ENCODE assay signal across 30 cellular contexts in the genomic region with DNA sequence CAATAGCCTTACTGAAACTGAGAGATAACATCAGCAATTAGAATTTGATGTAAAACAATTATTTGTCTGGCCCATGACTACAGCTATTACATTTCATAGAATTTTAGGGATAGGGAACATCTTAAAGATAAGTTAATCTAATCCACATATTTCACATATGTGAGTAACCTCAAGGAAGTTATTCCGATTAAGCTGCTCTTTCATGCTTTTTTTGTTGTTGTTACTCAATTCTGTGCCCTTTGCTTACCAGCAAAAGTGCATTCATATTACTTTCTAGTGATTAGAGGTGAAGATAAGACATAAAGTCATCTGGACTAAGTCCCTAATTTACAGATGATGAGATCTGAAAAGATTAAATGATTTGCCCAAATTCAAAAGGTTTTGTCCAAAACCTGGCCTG. TPM values are rescaled to one million over a fixed set of nuclear protein-coding genes. Genes with fewer than 3 reads are reported as not detected.
DNase-seq lines count a peak whose midpoint lies in the region; ATAC-seq and TF ChIP-seq lines count a peak whose summit lies in the region.
"Had no signal": no experiment of that assay in that cellular context is flagged by ENCODE, and none has a peak within 500 bp of the region (broad histone marks: within the 10 kb centered on the region; RNA-seq: fewer than 3 reads in every experiment).

No MANE protein-coding gene starts in this region.

- H4K20me1 ChIP-seq in smooth muscle cell (ENCODE audit: low read depth), result no peaks in the 10 kb centered on the region
- H4K20me1 ChIP-seq: BLaER1 treated with 17β-estradiol and CSF1 and Interleukin-3, amounts not matched to agents 10 nM and 100 nM had no signal

- intact Hi-C loops in MCF 10A (cut with micrococcal nuclease) (no loop called here), breast epithelium (cut with DNase I; ENCODE audit: low total_unique reads) (no loop called here)

- POLR2A ChIA-PET in MCF 10A (lab: Yijun Ruan, JAX), result no interaction called here

- H3K9me3 Mint-ChIP-seq in MCF 10A (ENCODE audit: unreplicated experiment), result peaks cover 8% of the 10 kb centered on the region
- H3K9me3 Mint-ChIP-seq: CD4-positive, alpha-beta T cell; CD8-positive, alpha-beta T cell had no signal

- H3K9ac ChIP-seq in smooth muscle cell (ENCODE audit: low read depth), result no peak overlapping the region
- H3K9ac ChIP-seq: BLaER1 treated with 17β-estradiol and CSF1 and Interleukin-3, amounts not matched to agents 10 nM and 100 nM had no signal

- H3K4me3 ChIP-seq in breast epithelium (no peak overlapping the region), smooth muscle cell (no peak overlapping the region)
- H3K4me3 ChIP-seq: A549; BLaER1 treated with 17β-estradiol and CSF1 and Interleukin-3, amounts not matched to agents 10 nM and 100 nM; GM12878 had no signal

- no peak for ATAC-seq in SK-N-SH treated with all-trans-retinoic acid at 6 μM for 48 hours
- no peak for ATAC-seq in T-helper 17 cell
- ATAC-seq: A549; CD8-positive, alpha-beta T cell; GM12878 had no signal

- no TSS peak for BruUV-seq in MCF 10A (replicated peaks; lab: Mats Ljungman, UMichigan)

- peaks cover 24% of the 10 kb centered on the region for H3K4me1 Mint-ChIP-seq in MCF 10A (ENCODE audit: insufficient read depth, unreplicated experiment)
- H3K4me1 Mint-ChIP-seq in T-helper 17 cell, result no peaks in the 10 kb centered on the region
- H3K4me1 Mint-ChIP-seq: B cell had no signal

- no peaks in the 10 kb centered on the region for H3K79me2 ChIP-seq in smooth muscle cell (ENCODE audit: low read depth)

- H3K27ac Mint-ChIP-seq in MCF 10A (ENCODE audit: low read depth, unreplicated experiment) (peak overlapping the region; percentile 10), T-helper 17 cell (no peak overlapping the region)
- H3K27ac Mint-ChIP-seq: B cell; CD4-positive, alpha-beta T cell; CD8-positive, alpha-beta T cell had no signal

- no peaks in the 10 kb centered on the region for H3K36me3 ChIP-seq in breast epithelium
- H3K36me3 ChIP-seq in smooth muscle cell (ENCODE audit: low read depth), result no peaks in the 10 kb centered on the region
- H3K36me3 ChIP-seq: BLaER1 treated with 17β-estradiol and CSF1 and Interleukin-3, amounts not matched to agents 10 nM and 100 nM had no signal

- CTCF ChIA-PET in MCF 10A (lab: Yijun Ruan, JAX), result no interaction called here

- TF ChIP-seq POLR2A in breast epithelium (IDR thresholded peaks at IDR 0.05), result no peak

- H3K27ac ChIP-seq in breast epithelium (no peak overlapping the region), smooth muscle cell (ENCODE audit: low read depth) (peak overlapping the region; percentile 65)
- H3K27ac ChIP-seq: 22Rv1; A549; BLaER1 treated with 17β-estradiol and CSF1 and Interleukin-3, amounts not matched to agents 10 nM and 100 nM; C4-2B had no signal

- 66% methylated on average over 1 of the region's 1 CpG for WGBS in smooth muscle cell (ENCODE audit: low lambda C conversion rate)

- no peaks in the 10 kb centered on the region for H3K27me3 Mint-ChIP-seq in MCF 10A (ENCODE audit: insufficient read depth, unreplicated experiment)
- peaks cover 7% of the 10 kb centered on the region for H3K27me3 Mint-ChIP-seq in T-helper 17 cell

- no peak overlapping the region for H2AFZ ChIP-seq in smooth muscle cell (ENCODE audit: low read depth)

- TF ChIP-seq CTCF in MCF 10A (IDR thresholded peaks at IDR 0.05; ENCODE audit: unreplicated experiment), result no peak
- no peak for TF ChIP-seq CTCF in breast epithelium (IDR thresholded peaks at IDR 0.05)
- no peak for TF ChIP-seq CTCF in smooth muscle cell (IDR thresholded peaks at IDR 0.05; ENCODE audit: borderline replicate concordance, insufficient read depth, poor library complexity, severe bottlenecking)

- DNase-seq in MCF 10A (ENCODE audit: unreplicated experiment) (no peak), breast epithelium (ENCODE audit: low spot score in 2 of 2) (no peak), SK-N-DZ (ENCODE audit: low spot score) (peak; percentile 52), smooth muscle cell (lab: John Stamatoyannopoulos, UW; ENCODE audit: unreplicated experiment) (no peak), D341Med (ENCODE audit: low spot score) (no peak), T-helper 17 cell (no peak), NCI-H1417 treated with DMSO at 0.1 percent for 48 hours (lab: John Stamatoyannopoulos, UW) (no peak)
- DNase-seq: AML-193; Caco-2; Calu3; CD4-positive, alpha-beta T cell; CD8-positive, alpha-beta T cell; DMS 273 treated with DMSO at 0.1 percent for 48 hours; DMS153; DMS53; DMS79; DND-41; EL; GDM1 had no signal

- H3K4me2 ChIP-seq in smooth muscle cell, result no peak overlapping the region
- H3K4me2 ChIP-seq: A549; BLaER1 treated with 17β-estradiol and CSF1 and Interleukin-3, amounts not matched to agents 10 nM and 100 nM had no signal

- no peak overlapping the region for H3K4me3 Mint-ChIP-seq in MCF 10A (ENCODE audit: unreplicated experiment)
- H3K4me3 Mint-ChIP-seq in T-helper 17 cell, result no peak overlapping the region
- H3K4me3 Mint-ChIP-seq: B cell; CD4-positive, alpha-beta T cell; CD8-positive, alpha-beta T cell had no signal

- H3K36me3 Mint-ChIP-seq in MCF 10A (ENCODE audit: insufficient read depth, unreplicated experiment) (no peaks in the 10 kb centered on the region), T-helper 17 cell (ENCODE audit: low read depth) (peaks cover 4% of the 10 kb centered on the region)
- H3K36me3 Mint-ChIP-seq: CD8-positive, alpha-beta T cell had no signal

- H3K4me1 ChIP-seq in breast epithelium (no peaks in the 10 kb centered on the region), smooth muscle cell (ENCODE audit: low read depth) (no peaks in the 10 kb centered on the region)
- H3K4me1 ChIP-seq: Caco-2 had no signal

- no peaks in the 10 kb centered on the region for H3F3A ChIP-seq in smooth muscle cell (ENCODE audit: low read depth)

- H3K27me3 ChIP-seq in breast epithelium (no peaks in the 10 kb centered on the region), smooth muscle cell (ENCODE audit: low read depth) (no peaks in the 10 kb centered on the region)
- H3K27me3 ChIP-seq: BLaER1 treated with 17β-estradiol and CSF1 and Interleukin-3, amounts not matched to agents 10 nM and 100 nM had no signal

- H3K9me3 ChIP-seq in breast epithelium (peaks cover 0 to under 1% of the 10 kb centered on the region in 2 donors), smooth muscle cell (replicated peaks; ENCODE audit: low read depth) (no peaks in the 10 kb centered on the region), T-helper 17 cell (ENCODE audit: control insufficient read depth, low read length, poor library complexity, severe bottlenecking) (no peaks in the 10 kb centered on the region)
- H3K9me3 ChIP-seq: A549, Caco-2 had no signal

TF ChIP-seq in SK-N-SH treated with all-trans-retinoic acid at 6 μM for 48 hours, 23 proteins besides CTCF, POLR2A, EP300 and RAD21 (continues in another document):
- TF ChIP-seq TCF4 (CRISPR knock-in tag; IDR thresholded peaks at IDR 0.05; ENCODE audit: borderline replicate concordance), result peak; percentile 91; the same call in 1 of the 2 replicates
- TF ChIP-seq, protein P1, sequence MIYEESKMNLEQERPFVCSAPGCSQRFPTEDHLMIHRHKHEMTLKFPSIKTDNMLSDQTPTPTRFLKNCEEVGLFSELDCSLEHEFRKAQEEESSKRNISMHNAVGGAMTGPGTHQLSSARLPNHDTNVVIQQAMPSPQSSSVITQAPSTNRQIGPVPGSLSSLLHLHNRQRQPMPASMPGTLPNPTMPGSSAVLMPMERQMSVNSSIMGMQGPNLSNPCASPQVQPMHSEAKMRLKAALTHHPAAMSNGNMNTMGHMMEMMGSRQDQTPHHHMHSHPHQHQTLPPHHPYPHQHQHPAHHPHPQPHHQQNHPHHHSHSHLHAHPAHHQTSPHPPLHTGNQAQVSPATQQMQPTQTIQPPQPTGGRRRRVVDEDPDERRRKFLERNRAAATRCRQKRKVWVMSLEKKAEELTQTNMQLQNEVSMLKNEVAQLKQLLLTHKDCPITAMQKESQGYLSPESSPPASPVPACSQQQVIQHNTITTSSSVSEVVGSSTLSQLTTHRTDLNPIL (CRISPR knock-in tag; IDR thresholded peaks at IDR 0.05; ENCODE audit: low read depth), result peak; percentile 60; the same call in 1 of the 2 replicates
- TF ChIP-seq, protein P2, sequence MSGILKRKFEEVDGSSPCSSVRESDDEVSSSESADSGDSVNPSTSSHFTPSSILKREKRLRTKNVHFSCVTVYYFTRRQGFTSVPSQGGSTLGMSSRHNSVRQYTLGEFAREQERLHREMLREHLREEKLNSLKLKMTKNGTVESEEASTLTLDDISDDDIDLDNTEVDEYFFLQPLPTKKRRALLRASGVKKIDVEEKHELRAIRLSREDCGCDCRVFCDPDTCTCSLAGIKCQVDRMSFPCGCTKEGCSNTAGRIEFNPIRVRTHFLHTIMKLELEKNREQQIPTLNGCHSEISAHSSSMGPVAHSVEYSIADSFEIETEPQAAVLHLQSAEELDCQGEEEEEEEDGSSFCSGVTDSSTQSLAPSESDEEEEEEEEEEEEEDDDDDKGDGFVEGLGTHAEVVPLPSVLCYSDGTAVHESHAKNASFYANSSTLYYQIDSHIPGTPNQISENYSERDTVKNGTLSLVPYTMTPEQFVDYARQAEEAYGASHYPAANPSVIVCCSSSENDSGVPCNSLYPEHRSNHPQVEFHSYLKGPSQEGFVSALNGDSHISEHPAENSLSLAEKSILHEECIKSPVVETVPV (CRISPR knock-in tag; IDR thresholded peaks at IDR 0.05), result peak; percentile 43; the same call in 1 of the 2 replicates

RNA-seq across cellular contexts. Expression of a gene that starts 40.9 kb away (rescaled TPM):
- total RNA-seq in MCF 10A (2022), result 80.0 and 110 TPM in 2 replicates
- 100 to 1,000 TPM in 1 of 3 donors, 10 to 100 TPM in 2; 69.1 to 115 (median 90.9) TPM for total RNA-seq in breast epithelium
- 64.5 and 79.0 TPM in 2 replicates for polyA plus RNA-seq in SK-N-DZ (2014; cell fraction: cytosol; rRNA removed)
- polyA plus RNA-seq in SK-N-DZ (2014; cell fraction: nucleus; rRNA removed), result 84.7 and 86.0 TPM in 2 replicates
- 63.1 and 75.2 TPM in 2 replicates for total RNA-seq in smooth muscle cell
- polyA plus RNA-seq in smooth muscle cell, result 167 and 175 TPM in 2 replicates
- total RNA-seq in T-helper 17 cell, result 10 to 100 TPM; 58.1 to 65.8 TPM

RNA-seq across cellular contexts. Expression of a gene that starts 46.0 kb away (rescaled TPM):
- not detected in 2 replicates for total RNA-seq in MCF 10A (2022)
- total RNA-seq in breast epithelium, result 100 to 1,000 TPM in 1 of 3 donors, 10 to 100 TPM in 2; 49.3 to 165 (median 73.1) TPM
- polyA plus RNA-seq in SK-N-DZ (2014; cell fraction: cytosol; rRNA removed), result 0.01 TPM in 1 of 2 replicates, not detected in the other
- polyA plus RNA-seq in SK-N-DZ (2014; cell fraction: nucleus; rRNA removed), result not detected in 2 replicates
- total RNA-seq in smooth muscle cell, result 0.18 and 0.54 TPM in 2 replicates
- 0.08 TPM in 1 of 2 replicates, not detected in the other for polyA plus RNA-seq in smooth muscle cell
- total RNA-seq in T-helper 17 cell, result under 1 TPM; 0.10 to 0.42 TPM
- total RNA-seq: A172; B cell; Caco-2; CD4-positive, alpha-beta T cell; CD8-positive, alpha-beta T cell; Daoy; G401 had no signal
- polyA plus RNA-seq: A549, BJ, GM12878 had no signal

Comparison
In these comparisons a context has a peak if more than half of its experiments do, and no peak if none do; other contexts are left out.
1. RNA of a gene that starts 46.0 kb away (total RNA-seq): 49.3 to 165 TPM in breast epithelium; 0.10 to 0.42 TPM in T-helper 17 cell, 0.18 to 0.54 TPM in smooth muscle cell and not detected in MCF 10A; every median in the first group is over 10 times any median in the second.